In the genomic region with DNA sequence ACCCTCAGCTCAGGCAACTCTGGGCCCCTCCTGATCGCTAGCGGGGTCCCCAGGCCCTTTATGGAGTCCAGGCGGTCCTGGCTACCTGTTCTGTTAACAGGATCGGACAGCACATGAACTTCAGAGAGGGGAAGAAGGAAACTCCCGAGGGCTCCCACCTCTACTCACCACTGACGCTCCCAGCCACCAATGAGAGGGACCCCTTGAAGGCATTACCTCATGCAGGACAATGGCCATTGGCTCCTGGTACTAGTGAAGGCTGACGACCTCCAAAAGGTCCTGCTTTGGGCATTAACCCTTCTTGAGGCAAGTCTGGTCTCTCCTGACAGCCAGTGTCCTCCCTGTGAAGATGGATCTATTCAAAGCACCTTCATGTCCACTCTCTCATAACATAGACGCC, we compare ENCODE assay signal across 30 cellular contexts.
"Had no signal": no experiment of that assay in that cellular context is flagged by ENCODE, and none has a peak within 500 bp of the region (broad histone marks: within the 10 kb centered on the region; RNA-seq: fewer than 3 reads in every experiment).

No MANE protein-coding gene starts in this region.

- DNase-seq: activated CD4-positive, alpha-beta memory T cell treated with anti-CD3 and anti-CD28 coated beads, Interleukin-2, amount 10 ng/mL, durations not matched to agents 7 days and 5 days; activated CD4-positive, alpha-beta T cell treated with anti-CD3 and anti-CD28 coated beads for 36 hours; activated CD4-positive, alpha-beta T cell treated with anti-CD3 and anti-CD28 coated beads, Interleukin-2, amount 50 U/mL, for 1 hour; activated gamma-delta T cell; activated naive CD4-positive, alpha-beta T cell treated with anti-CD3 and anti-CD28 coated beads for 36 hours; activated T-cell treated with anti-CD3 and anti-CD28 coated beads for 4 hours; activated T-cell treated with anti-CD3 and anti-CD28 coated beads, Interleukin-2, amount 50 U/mL, for 48 hours; amygdala; Karpas-422; NCI-H1105 treated with DMSO at 0.1 percent for 48 hours; NCI-H146; NCI-H187 treated with DMSO at 0.1 percent for 48 hours; NCI-H2171; NCI-H2227 treated with DMSO at 0.1 percent for 48 hours; NCI-H446 treated with DMSO at 0.1 percent for 48 hours; NCI-H524 treated with DMSO at 0.1 percent for 48 hours; NCI-H82; OCI-M1; SHP77 treated with DMSO at 0.1 percent for 48 hours; T-cell; T-helper 2 cell; T1000 had no signal

- H3K27ac ChIP-seq: VCaP had no signal

- H3K36me3 Mint-ChIP-seq: activated naive CD8-positive, alpha-beta T cell; brain; T-cell had no signal

- H3K9me3 Mint-ChIP-seq: activated CD4-positive, alpha-beta memory T cell treated with anti-CD3 and anti-CD28 coated beads, Interleukin-2, amount 10 ng/mL, durations not matched to agents 7 days and 5 days; activated naive CD4-positive, alpha-beta T cell treated with anti-CD3 and anti-CD28 coated beads for 36 hours; activated T-helper 17 cell treated with anti-CD3 and anti-CD28 coated beads, Interleukin-2, amount 50 U/mL, for 72 hours; central memory CD8-positive, alpha-beta T cell; T-cell had no signal

- H3K27ac Mint-ChIP-seq: activated CD4-positive, alpha-beta memory T cell treated with anti-CD3 and anti-CD28 coated beads, Interleukin-2, amount 10 ng/mL, durations not matched to agents 7 days and 5 days; activated CD4-positive, alpha-beta T cell treated with anti-CD3 and anti-CD28 coated beads for 36 hours; activated naive CD4-positive, alpha-beta T cell treated with anti-CD3 and anti-CD28 coated beads for 36 hours; activated naive CD8-positive, alpha-beta T cell; activated T-helper 17 cell treated with anti-CD3 and anti-CD28 coated beads, Interleukin-2, amount 50 U/mL, for 72 hours; T-cell had no signal

- ATAC-seq: activated CD4-positive, alpha-beta T cell treated with anti-CD3 and anti-CD28 coated beads for 36 hours; activated T-helper 17 cell treated with anti-CD3 and anti-CD28 coated beads, Interleukin-2, amount 50 U/mL, for 72 hours; T-cell had no signal

- H3K4me1 Mint-ChIP-seq: activated CD4-positive, alpha-beta memory T cell treated with anti-CD3 and anti-CD28 coated beads, Interleukin-2, amount 10 ng/mL, durations not matched to agents 7 days and 5 days; activated T-helper 17 cell treated with anti-CD3 and anti-CD28 coated beads, Interleukin-2, amount 50 U/mL, for 72 hours; central memory CD8-positive, alpha-beta T cell had no signal

- FAIRE-seq: astrocyte, RCC 7860, TTC549 had no signal

- H3K4me3 Mint-ChIP-seq: activated CD4-positive, alpha-beta memory T cell treated with anti-CD3 and anti-CD28 coated beads, Interleukin-2, amount 10 ng/mL, durations not matched to agents 7 days and 5 days; activated CD4-positive, alpha-beta T cell treated with anti-CD3 and anti-CD28 coated beads for 36 hours; activated naive CD4-positive, alpha-beta T cell treated with anti-CD3 and anti-CD28 coated beads for 36 hours; activated naive CD8-positive, alpha-beta T cell; activated T-helper 17 cell treated with anti-CD3 and anti-CD28 coated beads, Interleukin-2, amount 50 U/mL, for 72 hours; brain; central memory CD8-positive, alpha-beta T cell; T-cell had no signal
